ENCODE assay signal across 19 cellular contexts in the genomic region with DNA sequence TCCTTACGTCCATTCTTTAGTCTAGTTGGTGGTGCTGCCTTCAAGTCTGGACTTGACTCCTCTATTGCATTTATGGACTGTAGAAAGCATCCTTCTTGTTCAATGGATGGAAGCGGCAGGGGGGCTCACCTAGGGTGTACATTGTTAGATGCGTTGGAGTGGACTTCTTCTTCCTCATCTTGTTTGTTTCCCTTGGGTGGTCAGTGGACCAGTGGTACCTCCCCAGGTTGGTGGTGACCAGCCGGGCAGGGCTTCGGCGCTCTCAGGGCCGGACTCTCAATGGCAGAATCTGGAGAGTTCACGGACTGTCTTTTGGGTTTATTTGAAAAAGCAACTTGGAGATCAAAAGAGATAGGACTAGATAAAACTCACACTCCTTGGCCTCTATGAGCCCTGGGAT. TPM values are rescaled to one million over a fixed set of nuclear protein-coding genes. Genes with fewer than 3 reads are reported as not detected.
"Had no signal": no experiment of that assay in that cellular context is flagged by ENCODE, and none has a peak within 500 bp of the region (broad histone marks: within the 10 kb centered on the region; RNA-seq: fewer than 3 reads in every experiment).

No MANE protein-coding gene starts in this region.

- H3K4me3 ChIP-seq: coronary artery, esophagus squamous epithelium, lung, mucosa of descending colon, smooth muscle cell, upper lobe of right lung had no signal

- DNase-seq: activated CD4-positive, alpha-beta T cell treated with anti-CD3 and anti-CD28 coated beads for 48 hours; activated CD8-positive, alpha-beta memory T cell treated with anti-CD3 and anti-CD28 coated beads, Interleukin-2, amount 50 U/mL, for 4 hours; activated CD8-positive, alpha-beta T cell treated with anti-CD3 and anti-CD28 coated beads, Interleukin-2, amount 10 ng/mL, durations not matched to agents 7 days and 5 days; activated effector memory CD4-positive, alpha-beta T cell treated with anti-CD3 and anti-CD28 coated beads, Interleukin-2, amount 50 U/mL, for 16 hours; activated T-cell treated with anti-CD3 and anti-CD28 coated beads, Interleukin-2, amount 50 U/mL, for 48 hours; caudate nucleus; esophagus squamous epithelium; mucosa of descending colon; naive thymus-derived CD8-positive, alpha-beta T cell; upper lobe of right lung had no signal

- ATAC-seq: activated CD8-positive, alpha-beta T cell treated with anti-CD3 and anti-CD28 coated beads, Interleukin-2, amount 10 ng/mL, durations not matched to agents 7 days and 5 days; naive thymus-derived CD8-positive, alpha-beta T cell; upper lobe of right lung; WTC11 had no signal

- H3K4me3 Mint-ChIP-seq: activated CD8-positive, alpha-beta T cell treated with anti-CD3 and anti-CD28 coated beads, Interleukin-2, amount 10 ng/mL, durations not matched to agents 7 days and 5 days; activated naive CD4-positive, alpha-beta T cell treated with anti-CD3 and anti-CD28 coated beads, Interleukin-2, amount 50 U/mL, for 24 hours; naive thymus-derived CD8-positive, alpha-beta T cell; stimulated activated naive CD8-positive, alpha-beta T cell treated with anti-CD3 and anti-CD28 coated beads, Interleukin-15, Interleukin-2, amounts not matched to agents 100 ng/mL and 50 ng/mL, for 24 hours; WTC11 had no signal

- H3K9me3 ChIP-seq: upper lobe of right lung had no signal

- H3K27me3 ChIP-seq: esophagus squamous epithelium, upper lobe of right lung had no signal

- H3K27ac Mint-ChIP-seq: activated CD8-positive, alpha-beta T cell treated with anti-CD3 and anti-CD28 coated beads, Interleukin-2, amount 10 ng/mL, durations not matched to agents 7 days and 5 days; activated naive CD4-positive, alpha-beta T cell treated with anti-CD3 and anti-CD28 coated beads, Interleukin-2, amount 50 U/mL, for 24 hours; naive thymus-derived CD8-positive, alpha-beta T cell; stimulated activated naive CD8-positive, alpha-beta T cell treated with anti-CD3 and anti-CD28 coated beads, Interleukin-15, Interleukin-2, amounts not matched to agents 100 ng/mL and 50 ng/mL, for 24 hours; WTC11 had no signal

- H3K27ac ChIP-seq: coronary artery, esophagus squamous epithelium, upper lobe of right lung had no signal

- H3K4me1 Mint-ChIP-seq: activated naive CD4-positive, alpha-beta T cell treated with anti-CD3 and anti-CD28 coated beads, Interleukin-2, amount 50 U/mL, for 24 hours had no signal

RNA-seq across cellular contexts. Expression of a gene that starts 6.2 kb away (rescaled TPM):
- total RNA-seq: activated CD8-positive, alpha-beta T cell treated with anti-CD3 and anti-CD28 coated beads, Interleukin-2, amount 10 ng/mL, durations not matched to agents 7 days and 5 days; esophagus squamous epithelium; fibroblast of villous mesenchyme; naive thymus-derived CD8-positive, alpha-beta T cell; smooth muscle cell; T-helper 2 cell treated with Interferon-gamma antibody and Interleukin-4, amounts not matched to agents 100 ng/mL and 5 ng/mL, for 36 hours; temporal lobe; WTC11 had no signal
- polyA plus RNA-seq: naive thymus-derived CD8-positive, alpha-beta T cell; smooth muscle cell had no signal
